In the genomic region with DNA sequence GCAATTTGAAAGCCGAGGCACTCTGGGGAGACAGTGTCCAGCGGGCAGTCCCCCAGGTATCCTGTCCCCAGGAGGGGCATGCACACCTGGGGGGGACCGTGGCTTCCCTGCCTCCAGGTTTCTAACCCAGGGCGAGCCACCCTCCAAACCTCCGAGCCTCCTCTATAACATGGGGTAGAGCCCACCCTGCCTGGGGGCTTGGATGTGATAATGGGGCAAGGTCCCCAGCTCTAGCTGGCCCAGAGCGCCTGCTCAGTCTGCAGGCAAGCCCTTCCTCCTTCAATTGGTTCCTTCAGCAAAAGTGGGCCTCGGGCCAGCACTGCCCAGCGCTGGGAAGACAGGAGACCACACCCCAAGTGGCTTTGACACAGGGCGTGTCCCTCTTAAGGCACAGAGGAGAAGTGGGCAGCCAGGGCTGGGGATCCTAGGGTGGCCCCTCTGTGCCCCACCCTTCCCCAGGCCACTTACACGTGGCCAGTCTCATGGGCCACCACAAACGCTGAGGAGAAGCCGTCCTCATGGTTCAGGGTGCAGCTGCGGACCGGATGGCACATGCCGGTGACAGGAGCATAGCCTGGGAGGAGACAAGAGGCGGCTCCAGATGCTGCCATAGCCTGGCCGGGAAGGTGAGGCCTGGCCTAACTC, we compare ENCODE assay signal across 14 cellular contexts.
"Had no signal": no experiment of that assay in that cellular context is flagged by ENCODE, and none has a peak within 500 bp of the region (broad histone marks: within the 10 kb centered on the region; RNA-seq: fewer than 3 reads in every experiment).

No MANE protein-coding gene starts in this region.

- H3K4me1 Mint-ChIP-seq: activated CD4-positive, alpha-beta T cell treated with anti-CD3 and anti-CD28 coated beads for 36 hours; activated T-helper 17 cell treated with anti-CD3 and anti-CD28 coated beads, Interleukin-2, amount 50 U/mL, for 72 hours; nephron; T-cell had no signal

- H3K4me3 ChIP-seq: adrenal gland, gastrocnemius medialis had no signal

- H3K9me3 Mint-ChIP-seq: activated CD8-positive, alpha-beta T cell treated with anti-CD3 and anti-CD28 coated beads for 36 hours; activated T-helper 17 cell treated with anti-CD3 and anti-CD28 coated beads, Interleukin-2, amount 50 U/mL, for 72 hours; nephron; T-cell had no signal

- H3K36me3 Mint-ChIP-seq: T-cell had no signal

- H3K27ac Mint-ChIP-seq: activated CD4-positive, alpha-beta T cell treated with anti-CD3 and anti-CD28 coated beads for 36 hours; activated CD8-positive, alpha-beta T cell treated with anti-CD3 and anti-CD28 coated beads for 36 hours; activated T-helper 17 cell treated with anti-CD3 and anti-CD28 coated beads, Interleukin-2, amount 50 U/mL, for 72 hours; nephron; T-cell had no signal

- H3K27ac ChIP-seq: adrenal gland, gastrocnemius medialis, VCaP had no signal

- H3K4me3 Mint-ChIP-seq: activated CD4-positive, alpha-beta T cell treated with anti-CD3 and anti-CD28 coated beads for 36 hours; activated CD8-positive, alpha-beta T cell treated with anti-CD3 and anti-CD28 coated beads for 36 hours; activated T-helper 17 cell treated with anti-CD3 and anti-CD28 coated beads, Interleukin-2, amount 50 U/mL, for 72 hours; nephron; T-cell had no signal

- H3K36me3 ChIP-seq: adrenal gland, gastrocnemius medialis had no signal

- H3K9me3 ChIP-seq: adrenal gland, gastrocnemius medialis had no signal

- H3K4me1 ChIP-seq: adrenal gland, gastrocnemius medialis had no signal

- H3K27me3 Mint-ChIP-seq: activated CD4-positive, alpha-beta T cell treated with anti-CD3 and anti-CD28 coated beads for 36 hours; activated CD8-positive, alpha-beta T cell treated with anti-CD3 and anti-CD28 coated beads for 36 hours; T-cell had no signal

- ATAC-seq: activated T-helper 17 cell treated with anti-CD3 and anti-CD28 coated beads, Interleukin-2, amount 50 U/mL, for 72 hours; gastrocnemius medialis; T-cell had no signal

- H3K27me3 ChIP-seq: adrenal gland, gastrocnemius medialis had no signal

- DNase-seq: activated naive CD4-positive, alpha-beta T cell treated with anti-CD3 and anti-CD28 coated beads, Interleukin-2, amount 50 U/mL, for 16 hours; caudate nucleus; cortex of kidney; effector CD8-positive, alpha-beta T cell; gastrocnemius medialis; T1000; trophoblast cell had no signal
